29 cellular contexts compared by ENCODE assay signal in the genomic region with DNA sequence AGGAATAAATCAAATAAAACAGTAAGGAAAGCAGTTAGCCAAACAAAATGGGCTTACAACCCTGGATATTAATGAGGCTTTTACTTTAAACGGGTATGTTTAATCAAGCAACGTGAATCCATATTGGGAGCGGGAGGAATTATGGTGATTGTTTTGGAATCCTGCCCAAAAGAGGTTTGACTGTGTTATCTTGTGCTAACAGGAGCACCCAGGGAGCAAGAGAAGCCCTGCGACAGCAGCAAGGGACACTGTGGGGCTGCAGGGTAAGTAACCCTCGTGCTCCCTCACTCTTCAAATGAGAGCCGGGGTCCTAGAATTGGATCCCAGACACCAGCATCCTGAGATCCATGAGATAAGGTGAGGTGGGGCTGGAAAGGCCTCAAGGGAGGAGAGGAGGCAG.
DNase-seq lines count a peak whose midpoint lies in the region; ATAC-seq, FAIRE-seq and TF ChIP-seq lines count a peak whose summit lies in the region.
"Had no signal": no experiment of that assay in that cellular context is flagged by ENCODE, and none has a peak within 500 bp of the region (broad histone marks: within the 10 kb centered on the region; RNA-seq: fewer than 3 reads in every experiment).

No MANE protein-coding gene starts in this region.

- no peaks in the 10 kb centered on the region for H3K36me3 ChIP-seq in right lobe of liver
- no peaks in the 10 kb centered on the region for H3K36me3 ChIP-seq in HepG2 (replicated peaks in 1 of 2; ENCODE audit: control insufficient read depth in 1 of 2, insufficient read depth in 2 of 2, low read length in 2 of 2)
- H3K36me3 ChIP-seq in vagina = no peaks in the 10 kb centered on the region
- H3K36me3 ChIP-seq: MG63 had no signal

- H3K4me1 Mint-ChIP-seq in brain = peaks cover 52% of the 10 kb centered on the region
- H3K4me1 Mint-ChIP-seq: activated CD4-positive, alpha-beta T cell treated with anti-CD3 and anti-CD28 coated beads for 36 hours; activated naive CD8-positive, alpha-beta T cell treated with anti-CD3 and anti-CD28 coated beads, Interleukin-2, amount 10 ng/mL, durations not matched to agents 7 days and 5 days; memory B cell had no signal

- intact Hi-C loops in right lobe of liver (cut with DNase I) = no loop called here
- intact Hi-C loops in HepG2 (cut with micrococcal nuclease; ENCODE audit: unreplicated experiment) = no loop called here
- intact Hi-C loops in vagina (cut with DNase I) = no loop called here

- peak in 3 of 4 donors; percentile 29 to 61 (median 42) for ATAC-seq in right lobe of liver
- ATAC-seq in HepG2 = no peak
- no peak for ATAC-seq in GM19467 (IDR thresholded peaks at IDR 0.05; ENCODE audit: unreplicated experiment)
- no peak for ATAC-seq in HG03439 (IDR thresholded peaks at IDR 0.05; ENCODE audit: unreplicated experiment)
- ATAC-seq: activated CD4-positive, alpha-beta T cell treated with anti-CD3 and anti-CD28 coated beads for 36 hours; CD8-positive, alpha-beta T cell; left cardiac atrium; Panc1; sciatic nerve had no signal

- H3K9me3 ChIP-seq in right lobe of liver = no peaks in the 10 kb centered on the region
- no peaks in the 10 kb centered on the region for H3K9me3 ChIP-seq in HepG2 (ENCODE audit: low read length)
- no peaks in the 10 kb centered on the region for H3K9me3 ChIP-seq in vagina
- H3K9me3 ChIP-seq: MG63 had no signal

- H3K27me3 ChIP-seq in right lobe of liver = no peaks in the 10 kb centered on the region
- peaks cover 0 to 19% of the 10 kb centered on the region in 2 experiments; a peak in 3 of 5 replicates for H3K27me3 ChIP-seq in HepG2 (ENCODE audit: control insufficient read depth in 1 of 2, insufficient read depth in 2 of 2, low read length in 2 of 2)
- H3K27me3 ChIP-seq in vagina = no peaks in the 10 kb centered on the region
- H3K27me3 ChIP-seq: dorsolateral prefrontal cortex had no signal

- H3K27ac Mint-ChIP-seq in brain = peak overlapping the region in 3 of 5 experiments; percentile 21 to 77 (median 67)
- H3K27ac Mint-ChIP-seq: activated CD4-positive, alpha-beta T cell treated with anti-CD3 and anti-CD28 coated beads for 36 hours; activated naive CD8-positive, alpha-beta T cell treated with anti-CD3 and anti-CD28 coated beads, Interleukin-2, amount 10 ng/mL, durations not matched to agents 7 days and 5 days; CD8-positive, alpha-beta T cell; memory B cell; T-helper 2 cell treated with Interferon-gamma antibody and Interleukin-4, amounts not matched to agents 5 μg/mL and 100 μg/mL, for 36 hours had no signal

- no peaks in the 10 kb centered on the region for H3K36me3 Mint-ChIP-seq in brain
- H3K36me3 Mint-ChIP-seq: activated naive CD8-positive, alpha-beta T cell treated with anti-CD3 and anti-CD28 coated beads, Interleukin-2, amount 10 ng/mL, durations not matched to agents 7 days and 5 days; CD8-positive, alpha-beta T cell; memory B cell had no signal

- no peak for TF ChIP-seq POLR2A in right lobe of liver (IDR thresholded peaks at IDR 0.05)
- TF ChIP-seq POLR2A in HepG2 (IDR thresholded peaks at IDR 0.05; ENCODE audit: insufficient read depth in 1 of 2, low read depth in 2 of 2, low read length in 2 of 2) = no peak
- no peak for TF ChIP-seq POLR2A in vagina (IDR thresholded peaks at IDR 0.05)

- no peak overlapping the region for H2AFZ ChIP-seq in HepG2 (ENCODE audit: low read length)

- no peak overlapping the region for H3K27ac ChIP-seq in right lobe of liver
- H3K27ac ChIP-seq in HepG2 (ENCODE audit: extremely low read length, insufficient read depth, low read length) = no peak overlapping the region
- no peak overlapping the region for H3K27ac ChIP-seq in vagina
- H3K27ac ChIP-seq: dorsolateral prefrontal cortex had no signal

- no peak for TF ChIP-seq RAD21 in HepG2 (CRISPR knock-in tag; IDR thresholded peaks at IDR 0.05)

- peaks cover 3 to 21% (median 5%) of the 10 kb centered on the region in 5 experiments for H3K9me3 Mint-ChIP-seq in brain
- H3K9me3 Mint-ChIP-seq: activated naive CD8-positive, alpha-beta T cell treated with anti-CD3 and anti-CD28 coated beads, Interleukin-2, amount 10 ng/mL, durations not matched to agents 7 days and 5 days; CD8-positive, alpha-beta T cell; T-helper 2 cell treated with Interferon-gamma antibody and Interleukin-4, amounts not matched to agents 5 μg/mL and 100 μg/mL, for 36 hours had no signal

- H3K9ac ChIP-seq in HepG2 (ENCODE audit: insufficient read depth, low read depth, low read length) = no peak overlapping the region

- WGBS in right lobe of liver (ENCODE audit: insufficient coverage, low coverage, low lambda C conversion rate, missing lambda C conversion rate) = 29% methylated on average over 5 of the region's 6 CpGs
- WGBS in HepG2 (ENCODE audit: low lambda C conversion rate) = 0% methylated on average over 6 of the region's 6 CpGs

- DNase-seq in right lobe of liver (no peak), HepG2 (ENCODE audit: low spot score) (no peak), NCI-H69 (lab: John Stamatoyannopoulos, UW) (peak; percentile 91), vagina (ENCODE audit: extremely low spot score in 2 of 2) (no peak), NCI-H526 treated with DMSO at 0.1 percent for 48 hours (lab: John Stamatoyannopoulos, UW) (no peak)
- DNase-seq: activated CD4-positive, alpha-beta T cell treated with anti-CD3 and anti-CD28 coated beads for 36 hours; activated CD8-positive, alpha-beta memory T cell treated with anti-CD3 and anti-CD28 coated beads for 24 hours; activated gamma-delta T cell; activated naive CD8-positive, alpha-beta T cell treated with anti-CD3 and anti-CD28 coated beads, Interleukin-2, amount 10 ng/mL, durations not matched to agents 7 days and 5 days; CD8-positive, alpha-beta T cell; cerebellar nuclear complex; dorsolateral prefrontal cortex; left cardiac atrium; MG63; NCI-H1694; NCI-H446 treated with DMSO at 0.1 percent for 48 hours; stimulated activated CD4-positive, alpha-beta T cell treated with anti-CD3 and anti-CD28 coated beads, Interleukin-15, amount 100 ng/mL, for 24 hours; stimulated activated naive CD4-positive, alpha-beta T cell treated with Interleukin-2 at 50 U/mL for 16 hours had no signal

- no peaks in the 10 kb centered on the region for H3K79me2 ChIP-seq in HepG2 (ENCODE audit: insufficient read depth, low read length)

- no peak for FAIRE-seq in HepG2 (lab: Jason Lieb, UNC)
- FAIRE-seq: A204.1, frontal cortex, G401.6, H1 had no signal

- H3K4me2 ChIP-seq in HepG2 (ENCODE audit: low read depth, low read length) = no peak overlapping the region

- CTCF ChIA-PET in HepG2 (lab: Yijun Ruan, JAX; ENCODE audit: low intra/inter-chr PET ratio, low total read pairs) = no interaction called here

- in situ Hi-C loops in HepG2 (cut with HindIII; ENCODE audit: extremely low pct_ligation_motif_present, low pct_unique_long_range_greater_than_20kb) = no loop called here

- TF ChIP-seq EP300 in HepG2 (IDR thresholded peaks at IDR 0.05; ENCODE audit: low read depth in 2 of 2, low read length in 2 of 2) = no peak
- TF ChIP-seq EP300 in HepG2 (CRISPR knock-in tag; IDR thresholded peaks at IDR 0.05; ENCODE audit: borderline replicate concordance) = no peak

- no peaks in the 10 kb centered on the region for H3K4me1 ChIP-seq in right lobe of liver
- H3K4me1 ChIP-seq in HepG2 (ENCODE audit: insufficient read depth, low read length) = no peaks in the 10 kb centered on the region
- peaks cover 15% of the 10 kb centered on the region for H3K4me1 ChIP-seq in vagina

- no peak overlapping the region for H3K4me3 ChIP-seq in right lobe of liver
- no peak overlapping the region for H3K4me3 ChIP-seq in HepG2 (replicated peaks in 1 of 3; ENCODE audit: insufficient read depth in 1 of 3, low read depth in 2 of 3, low read length in 3 of 3)
- H3K4me3 ChIP-seq in vagina = no peak overlapping the region
- H3K4me3 ChIP-seq: dorsolateral prefrontal cortex, MG63 had no signal

- peaks cover 16% of the 10 kb centered on the region for H3K27me3 Mint-ChIP-seq in brain

- H3K4me3 Mint-ChIP-seq in brain = no peak overlapping the region
- H3K4me3 Mint-ChIP-seq: activated CD4-positive, alpha-beta T cell treated with anti-CD3 and anti-CD28 coated beads for 36 hours; activated naive CD8-positive, alpha-beta T cell treated with anti-CD3 and anti-CD28 coated beads, Interleukin-2, amount 10 ng/mL, durations not matched to agents 7 days and 5 days; CD8-positive, alpha-beta T cell; memory B cell; T-helper 2 cell treated with Interferon-gamma antibody and Interleukin-4, amounts not matched to agents 5 μg/mL and 100 μg/mL, for 36 hours had no signal

- BruUV-seq in HepG2 (replicated peaks; lab: Mats Ljungman, UMichigan) = no TSS peak

- H4K20me1 ChIP-seq in HepG2 (ENCODE audit: insufficient read depth, low read length) = no peaks in the 10 kb centered on the region

- POLR2A ChIA-PET in HepG2 (lab: Yijun Ruan, JAX) = no interaction called here

- TF ChIP-seq CTCF in right lobe of liver (IDR thresholded peaks at IDR 0.05) (no peak), HepG2 (CRISPR knock-in tag; IDR thresholded peaks at IDR 0.05) (no peak), brain (conservative IDR thresholded peaks at IDR 0.05) (no peak), vagina (IDR thresholded peaks at IDR 0.05) (no peak)

TF ChIP-seq in HepG2, 621 proteins besides CTCF, POLR2A, EP300 and RAD21 (continues in another document):
- no peak for TF ChIP-seq PCBP2 (optimal IDR thresholded peaks at IDR 0.05; ENCODE audit: low read depth, low read length, poor library complexity, severe bottlenecking)
- TF ChIP-seq JUND (CRISPR knock-in tag; IDR thresholded peaks at IDR 0.05) = no peak
- TF ChIP-seq DNMT1 (CRISPR knock-in tag; IDR thresholded peaks at IDR 0.05) = no peak
- TF ChIP-seq, protein P1, sequence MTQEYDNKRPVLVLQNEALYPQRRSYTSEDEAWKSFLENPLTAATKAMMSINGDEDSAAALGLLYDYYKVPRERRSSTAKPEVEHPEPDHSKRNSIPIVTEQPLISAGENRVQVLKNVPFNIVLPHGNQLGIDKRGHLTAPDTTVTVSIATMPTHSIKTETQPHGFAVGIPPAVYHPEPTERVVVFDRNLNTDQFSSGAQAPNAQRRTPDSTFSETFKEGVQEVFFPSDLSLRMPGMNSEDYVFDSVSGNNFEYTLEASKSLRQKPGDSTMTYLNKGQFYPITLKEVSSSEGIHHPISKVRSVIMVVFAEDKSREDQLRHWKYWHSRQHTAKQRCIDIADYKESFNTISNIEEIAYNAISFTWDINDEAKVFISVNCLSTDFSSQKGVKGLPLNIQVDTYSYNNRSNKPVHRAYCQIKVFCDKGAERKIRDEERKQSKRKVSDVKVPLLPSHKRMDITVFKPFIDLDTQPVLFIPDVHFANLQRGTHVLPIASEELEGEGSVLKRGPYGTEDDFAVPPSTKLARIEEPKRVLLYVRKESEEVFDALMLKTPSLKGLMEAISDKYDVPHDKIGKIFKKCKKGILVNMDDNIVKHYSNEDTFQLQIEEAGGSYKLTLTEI (CRISPR knock-in tag; conservative IDR thresholded peaks at IDR 0.05) = no peak

Comparison
In these comparisons a context has a peak if more than half of its experiments do, and no peak if none do; other contexts are left out.
1. ATAC-seq: peak in right lobe of liver (3 of 4); none in HepG2 (single experiment), GM19467 (single experiment) and HG03439 (single experiment).